ENCODE assay signal across 34 cellular contexts in the genomic region with DNA sequence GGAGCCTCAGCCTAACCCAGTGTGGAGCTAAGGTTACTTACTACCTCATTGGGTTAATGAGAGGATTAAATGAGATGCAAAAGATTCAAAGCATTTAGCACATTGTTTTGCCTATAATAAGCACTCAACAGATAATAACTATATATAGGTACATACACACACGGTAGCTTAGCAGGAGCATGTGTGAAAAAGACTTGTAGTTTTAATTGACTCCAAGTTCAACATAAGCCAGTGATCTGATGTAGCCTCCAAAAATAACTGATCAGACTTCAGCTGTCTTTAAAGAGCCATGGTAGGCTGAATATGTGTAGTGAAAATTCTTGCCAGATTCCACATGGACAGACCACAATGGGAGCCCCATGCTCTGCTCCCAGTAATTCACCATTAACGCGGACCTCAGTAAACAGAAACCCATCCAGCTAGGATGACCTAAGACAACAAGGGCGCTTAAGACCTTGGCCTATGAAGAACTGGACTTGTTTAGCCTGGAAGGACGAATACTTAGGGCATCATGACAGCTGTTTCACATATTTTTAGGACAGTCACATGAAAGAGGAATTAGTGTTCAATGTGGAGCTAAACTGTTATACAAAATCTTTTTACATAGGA.
"Had no signal": no experiment of that assay in that cellular context is flagged by ENCODE, and none has a peak within 500 bp of the region (broad histone marks: within the 10 kb centered on the region; RNA-seq: fewer than 3 reads in every experiment).

No MANE protein-coding gene starts in this region.

- H3K36me3 Mint-ChIP-seq: activated naive CD8-positive, alpha-beta T cell treated with anti-CD3 and anti-CD28 coated beads for 36 hours; naive thymus-derived CD4-positive, alpha-beta T cell; stimulated activated memory B cell treated with anti-CD40 and anti-IgM and Interleukin-4, amounts not matched to agents 10 μg/mL and 1 μg/mL and 100 μg/mL, for 72 hours had no signal

- H3K4me3 Mint-ChIP-seq: activated naive CD4-positive, alpha-beta T cell treated with anti-CD3 and anti-CD28 coated beads for 36 hours; activated naive CD8-positive, alpha-beta T cell treated with anti-CD3 and anti-CD28 coated beads for 36 hours; activated T-helper 1 cell treated with anti-CD3 and anti-CD28 coated beads, Interleukin-12 subunit alpha, Interleukin-12 subunit beta, Interleukin-2, Interleukin-4 antibody, amounts not matched to agents 30 ng/mL and 10 ng/mL and 1 ng/mL, durations not matched to agents 14 hours and 24 hours and 36 hours; central memory CD8-positive, alpha-beta T cell; naive thymus-derived CD4-positive, alpha-beta T cell; neural crest cell; stimulated activated memory B cell treated with anti-CD40 and anti-IgM and Interleukin-4, amounts not matched to agents 10 μg/mL and 1 μg/mL and 100 μg/mL, for 72 hours; stimulated activated naive CD8-positive, alpha-beta T cell treated with anti-CD3 and anti-CD28 coated beads, Interleukin-15, amount 100 ng/mL, for 72 hours; T-helper 1 cell treated with Interleukin-12 subunit alpha and Interleukin-12 subunit beta and Interleukin-4 antibody, amounts not matched to agents 30 μg/mL and 1 μg/mL, for 36 hours had no signal

- H3K4me2 ChIP-seq: hepatocyte, smooth muscle cell had no signal

- H3K27ac Mint-ChIP-seq: activated naive CD4-positive, alpha-beta T cell treated with anti-CD3 and anti-CD28 coated beads for 36 hours; activated naive CD8-positive, alpha-beta T cell treated with anti-CD3 and anti-CD28 coated beads for 36 hours; activated T-helper 1 cell treated with anti-CD3 and anti-CD28 coated beads, Interleukin-12 subunit alpha, Interleukin-12 subunit beta, Interleukin-2, Interleukin-4 antibody, amounts not matched to agents 30 ng/mL and 10 ng/mL and 1 ng/mL, durations not matched to agents 14 hours and 24 hours and 36 hours; naive thymus-derived CD4-positive, alpha-beta T cell; stimulated activated memory B cell treated with anti-CD40 and anti-IgM and Interleukin-4, amounts not matched to agents 10 μg/mL and 1 μg/mL and 100 μg/mL, for 72 hours; stimulated activated naive CD8-positive, alpha-beta T cell treated with anti-CD3 and anti-CD28 coated beads, Interleukin-15, amount 100 ng/mL, for 72 hours; T-helper 1 cell treated with Interleukin-12 subunit alpha and Interleukin-12 subunit beta and Interleukin-4 antibody, amounts not matched to agents 30 μg/mL and 1 μg/mL, for 36 hours had no signal

- H3K9me3 ChIP-seq: esophagus muscularis mucosa, left ventricle myocardium inferior, right lobe of liver, thyroid gland, upper lobe of left lung had no signal

- H3K27ac ChIP-seq: esophagus muscularis mucosa, hepatocyte, left ventricle myocardium inferior, right lobe of liver, thyroid gland, upper lobe of left lung, VCaP had no signal

- H2AFZ ChIP-seq: hepatocyte had no signal

- DNase-seq: activated CD4-positive, alpha-beta T cell treated with anti-CD3 and anti-CD28 coated beads for 48 hours; activated CD4-positive, alpha-beta T cell treated with anti-CD3 and anti-CD28 coated beads, Interleukin-2, amount 50 U/mL, for 48 hours; activated CD8-positive, alpha-beta memory T cell treated with anti-CD3 and anti-CD28 coated beads for 24 hours; activated effector memory CD4-positive, alpha-beta T cell treated with anti-CD3 and anti-CD28 coated beads, Interleukin-2, amount 50 U/mL, for 16 hours; activated naive CD4-positive, alpha-beta T cell treated with anti-CD3 and anti-CD28 coated beads for 36 hours; activated naive CD8-positive, alpha-beta T cell treated with anti-CD3 and anti-CD28 coated beads for 36 hours; activated T-cell treated with anti-CD3 and anti-CD28 coated beads, Interleukin-2, amount 50 U/mL, for 1 hour; dermis blood vessel endothelial cell; effector CD4-positive, alpha-beta T cell; islet precursor cell; left ventricle myocardium inferior; naive thymus-derived CD4-positive, alpha-beta T cell; occipital lobe; posterior cingulate gyrus; right lobe of liver; stimulated activated CD4-positive, alpha-beta T cell treated with anti-CD3 and anti-CD28 coated beads, Interleukin-1b, Interleukin-23, amount 100 ng/mL, for 48 hours; stimulated activated CD4-positive, alpha-beta T cell treated with anti-CD3 and anti-CD28 coated beads, Interleukin-4, amount 100 ng/mL, for 4 hours; stimulated activated CD8-positive, alpha-beta memory T cell treated with anti-CD3 and anti-CD28 coated beads, Interleukin-4, amount 100 ng/mL, for 48 hours; stimulated activated naive CD8-positive, alpha-beta T cell treated with anti-CD3 and anti-CD28 coated beads, Interleukin-15, amount 100 ng/mL, for 72 hours; substantia nigra; SW 1271; T-helper 9 cell; thyroid gland; upper lobe of left lung had no signal

- H3K4me1 Mint-ChIP-seq: activated naive CD8-positive, alpha-beta T cell treated with anti-CD3 and anti-CD28 coated beads for 36 hours; central memory CD8-positive, alpha-beta T cell; naive thymus-derived CD4-positive, alpha-beta T cell; stimulated activated memory B cell treated with anti-CD40 and anti-IgM and Interleukin-4, amounts not matched to agents 10 μg/mL and 1 μg/mL and 100 μg/mL, for 72 hours; stimulated activated naive CD8-positive, alpha-beta T cell treated with anti-CD3 and anti-CD28 coated beads, Interleukin-15, amount 100 ng/mL, for 72 hours had no signal

- ATAC-seq: activated CD4-positive, CD25-positive, alpha-beta regulatory T cell treated with anti-CD3 and anti-CD28 coated beads, Interleukin-2, amount 50 U/mL, for 24 hours; naive thymus-derived CD4-positive, alpha-beta T cell; right lobe of liver; stimulated activated memory B cell treated with anti-CD40 and anti-IgM and Interleukin-4, amounts not matched to agents 10 μg/mL and 1 μg/mL and 100 μg/mL, for 72 hours; stimulated activated naive CD8-positive, alpha-beta T cell treated with anti-CD3 and anti-CD28 coated beads, Interleukin-15, amount 100 ng/mL, for 72 hours had no signal

- H3K9me3 Mint-ChIP-seq: activated naive CD4-positive, alpha-beta T cell treated with anti-CD3 and anti-CD28 coated beads for 36 hours; activated naive CD8-positive, alpha-beta T cell treated with anti-CD3 and anti-CD28 coated beads for 36 hours; activated T-helper 1 cell treated with anti-CD3 and anti-CD28 coated beads, Interleukin-12 subunit alpha, Interleukin-12 subunit beta, Interleukin-2, Interleukin-4 antibody, amounts not matched to agents 30 ng/mL and 10 ng/mL and 1 ng/mL, durations not matched to agents 14 hours and 24 hours and 36 hours; central memory CD8-positive, alpha-beta T cell; naive thymus-derived CD4-positive, alpha-beta T cell; neural crest cell; stimulated activated memory B cell treated with anti-CD40 and anti-IgM and Interleukin-4, amounts not matched to agents 10 μg/mL and 1 μg/mL and 100 μg/mL, for 72 hours; stimulated activated naive CD8-positive, alpha-beta T cell treated with anti-CD3 and anti-CD28 coated beads, Interleukin-15, amount 100 ng/mL, for 72 hours; T-helper 1 cell treated with Interleukin-12 subunit alpha and Interleukin-12 subunit beta and Interleukin-4 antibody, amounts not matched to agents 30 μg/mL and 1 μg/mL, for 36 hours had no signal

- H3K36me3 ChIP-seq: esophagus muscularis mucosa, left ventricle myocardium inferior, right lobe of liver, thyroid gland, upper lobe of left lung had no signal

- H3K27me3 ChIP-seq: esophagus muscularis mucosa, hepatocyte, right lobe of liver, thyroid gland, upper lobe of left lung had no signal

- H3K4me3 ChIP-seq: esophagus muscularis mucosa, hepatocyte, left ventricle myocardium inferior, right lobe of liver, smooth muscle cell, thyroid gland, upper lobe of left lung had no signal

- H3K4me1 ChIP-seq: right lobe of liver had no signal
